ENCODE assay signal across 11 cellular contexts in the genomic region with DNA sequence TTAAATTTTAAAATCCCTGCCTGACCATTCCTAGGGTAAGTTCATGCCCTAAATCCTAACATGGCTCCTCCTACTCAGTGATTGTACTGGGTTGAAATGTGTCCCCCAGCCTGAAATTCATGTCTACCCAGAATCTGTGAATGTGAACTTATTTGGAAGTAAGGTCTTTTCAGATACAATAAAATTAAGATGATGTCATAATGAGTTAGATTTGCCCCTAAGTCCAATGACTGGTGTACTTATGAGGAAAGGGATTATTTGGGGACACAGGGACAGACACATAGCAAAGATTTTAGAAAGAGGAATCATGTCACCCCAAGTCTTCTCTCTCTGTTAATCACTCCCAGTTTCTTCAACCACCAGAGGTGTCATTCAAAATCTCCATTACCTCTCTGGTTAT.
"Had no signal": no experiment of that assay in that cellular context is flagged by ENCODE, and none has a peak within 500 bp of the region (broad histone marks: within the 10 kb centered on the region; RNA-seq: fewer than 3 reads in every experiment).

No MANE protein-coding gene starts in this region.

- H3K4me3 ChIP-seq: GM23248, GM23338, HAP-1 had no signal

- H3K4me1 ChIP-seq: HAP-1 had no signal

- DNase-seq: GM23248, GOT3, H7, H9, HCEC 1CT, HFFc6 had no signal

- H3K27ac ChIP-seq: GM23248 had no signal

- H3K9me3 ChIP-seq: HAP-1 had no signal

- H3K4me2 ChIP-seq: GM23338 had no signal

- H3K9ac ChIP-seq: GM23248 had no signal

- FAIRE-seq: H1, H54 had no signal

- H3K36me3 ChIP-seq: HAP-1 had no signal

- ATAC-seq: GM23338, HCT116 had no signal

- H2AFZ ChIP-seq: GM23248, GM23338 had no signal
